Comparison of ENCODE assay signal across 1 cellular context in genomic region chr19:17806945-17807344, GRCh38.
A peak's percentile ranks its signal among the peaks of the same experiment; 100 is the strongest.
TF ChIP-seq lines count a peak whose summit lies in the region.

No MANE protein-coding gene starts in this region.

TF ChIP-seq in HCT116, 20 proteins besides CTCF, POLR2A, EP300 and RAD21:
- no peak for TF ChIP-seq SP1 (IDR thresholded peaks at IDR 0.05; ENCODE audit: low read depth)
- TF ChIP-seq SRF (IDR thresholded peaks at IDR 0.05; ENCODE audit: low read depth), result peak; percentile 56; the same call in 1 of the 2 replicates
